In genomic region chr22:46106279-46107022, GRCh38 we compare ENCODE assay signal across 11 cellular contexts. TPM values are rescaled to one million over a fixed set of nuclear protein-coding genes. Genes with fewer than 3 reads are reported as not detected.
DNase-seq lines count a peak whose midpoint lies in the region; ATAC-seq, FAIRE-seq and TF ChIP-seq lines count a peak whose summit lies in the region.
"Had no signal": no experiment of that assay in that cellular context is flagged by ENCODE, and none has a peak within 500 bp of the region (broad histone marks: within the 10 kb centered on the region; RNA-seq: fewer than 3 reads in every experiment).

No MANE protein-coding gene starts in this region.

- H2BK5ac ChIP-seq in H1 (ENCODE audit: low read depth, low read length) = no peak overlapping the region; the same call in 1 of the 2 replicates

- no peak overlapping the region for H2BK15ac ChIP-seq in H1 (ENCODE audit: low read length)

- no peaks in the 10 kb centered on the region for H3K79me2 ChIP-seq in H1 (ENCODE audit: control insufficient read depth in 1 of 2, insufficient read depth in 2 of 2, low read length in 2 of 2)
- peaks cover 94% of the 10 kb centered on the region for H3K79me2 ChIP-seq in osteoblast (ENCODE audit: insufficient read depth, low read length)

- H3K9ac ChIP-seq in H1 (replicated peaks in 1 of 4; ENCODE audit: extremely low read depth in 1 of 4, low read depth in 3 of 4, low read length in 3 of 4) = no peak overlapping the region; a peak in 1 of 7 replicates

- H3K36me3 ChIP-seq in H1 (ENCODE audit: control insufficient read depth in 2 of 4, insufficient read depth in 4 of 4, low read length in 3 of 4) (no peaks in the 10 kb centered on the region), osteoblast (ENCODE audit: insufficient read depth, low read length) (peaks cover 93% of the 10 kb centered on the region), upper lobe of right lung (peaks cover 67% of the 10 kb centered on the region)

- no peak overlapping the region for H4K5ac ChIP-seq in H1 (ENCODE audit: insufficient read length, low read depth, low read length)

- H3K27me3 Mint-ChIP-seq in activated CD4-positive, alpha-beta T cell treated with anti-CD3 and anti-CD28 coated beads for 36 hours = no peaks in the 10 kb centered on the region
- H3K27me3 Mint-ChIP-seq in activated CD4-positive, alpha-beta T cell treated with anti-CD3 and anti-CD28 coated beads, Interleukin-2, amount 10 ng/mL, durations not matched to agents 7 days and 5 days = no peaks in the 10 kb centered on the region
- H3K27me3 Mint-ChIP-seq in activated T-cell treated with anti-CD3 and anti-CD28 coated beads, Interleukin-2, amount 50 U/mL, for 72 hours (ENCODE audit: low read depth) = no peaks in the 10 kb centered on the region
- H3K27me3 Mint-ChIP-seq: stimulated activated naive CD8-positive, alpha-beta T cell treated with anti-CD3 and anti-CD28 coated beads, Interleukin-15, amount 100 ng/mL, for 72 hours had no signal

- no peak overlapping the region for H4K91ac ChIP-seq in H1 (replicated peaks; ENCODE audit: insufficient read length, low read length)

- H2AK5ac ChIP-seq in H1 (ENCODE audit: low read depth, low read length) = no peak overlapping the region

- H3K4me3 ChIP-seq in H1 (ENCODE audit: extremely low read depth in 1 of 4, insufficient read depth in 2 of 4, low read depth in 3 of 4, low read length in 4 of 4) (no peak overlapping the region), osteoblast (ENCODE audit: insufficient read depth, low read length) (no peak overlapping the region), upper lobe of right lung (no peak overlapping the region)

- TF ChIP-seq EP300 in H1 (IDR thresholded peaks at IDR 0.05; ENCODE audit: borderline replicate concordance in 1 of 2, low read depth in 2 of 2, low read length in 2 of 2) = no peak

- H3K4me1 ChIP-seq in H1 (replicated peaks in 1 of 4; ENCODE audit: control insufficient read depth in 3 of 4, insufficient read depth in 4 of 4, low read length in 3 of 4) = peaks cover 0 to 11% (median 4%) of the 10 kb centered on the region in 4 experiments; a peak in 4 of 7 replicates
- peaks cover 87% of the 10 kb centered on the region for H3K4me1 ChIP-seq in osteoblast (ENCODE audit: insufficient read depth, low read length)
- peaks cover 87% of the 10 kb centered on the region for H3K4me1 ChIP-seq in upper lobe of right lung

- H3K14ac ChIP-seq in H1 (ENCODE audit: insufficient read length) = no peak overlapping the region

- no peaks in the 10 kb centered on the region for H3K27me3 ChIP-seq in H1 (replicated peaks in 1 of 4; ENCODE audit: control insufficient read depth in 3 of 4, extremely low read depth in 1 of 4, insufficient read depth in 3 of 4, low read length in 3 of 4)
- H3K27me3 ChIP-seq in osteoblast (ENCODE audit: insufficient read depth, low read length) = no peaks in the 10 kb centered on the region
- no peaks in the 10 kb centered on the region for H3K27me3 ChIP-seq in upper lobe of right lung

- no peak overlapping the region for H2BK20ac ChIP-seq in H1 (ENCODE audit: low read length)

- no peaks in the 10 kb centered on the region for H3K4me1 Mint-ChIP-seq in activated CD4-positive, alpha-beta T cell treated with anti-CD3 and anti-CD28 coated beads for 36 hours
- no peaks in the 10 kb centered on the region for H3K4me1 Mint-ChIP-seq in activated CD4-positive, alpha-beta T cell treated with anti-CD3 and anti-CD28 coated beads, Interleukin-2, amount 10 ng/mL, durations not matched to agents 7 days and 5 days
- H3K4me1 Mint-ChIP-seq in activated T-cell treated with anti-CD3 and anti-CD28 coated beads, Interleukin-2, amount 50 U/mL, for 72 hours (ENCODE audit: low read depth) = no peaks in the 10 kb centered on the region
- H3K4me1 Mint-ChIP-seq: stimulated activated naive CD8-positive, alpha-beta T cell treated with anti-CD3 and anti-CD28 coated beads, Interleukin-15, amount 100 ng/mL, for 72 hours had no signal

- no peak overlapping the region for H3K4ac ChIP-seq in H1 (replicated peaks; ENCODE audit: insufficient read length, low read depth, low read length)

- no peak overlapping the region for H2AFZ ChIP-seq in H1 (ENCODE audit: low read length)
- no peak overlapping the region for H2AFZ ChIP-seq in osteoblast (ENCODE audit: low read length)

- no peak for DNase-seq in activated CD4-positive, alpha-beta T cell treated with anti-CD3 and anti-CD28 coated beads for 36 hours
- DNase-seq in activated CD4-positive, alpha-beta T cell treated with anti-CD3 and anti-CD28 coated beads, Interleukin-2, amount 10 ng/mL, durations not matched to agents 7 days and 5 days = no peak
- no peak for DNase-seq in H1 (ENCODE audit: low read depth in 1 of 2, low spot score in 2 of 2)
- no peak for DNase-seq in osteoblast (ENCODE audit: insufficient read length, low spot score, missing footprints)
- no peak for DNase-seq in upper lobe of right lung
- no peak for DNase-seq in activated T-cell treated with anti-CD3 and anti-CD28 coated beads, Interleukin-2, amount 50 U/mL, for 72 hours
- DNase-seq in activated T-cell treated with anti-CD3 and anti-CD28 coated beads, Interleukin-2, amount 50 U/mL, for 48 hours = no peak
- DNase-seq in posterior cingulate gyrus = no peak
- DNase-seq: OCI-M1; stimulated activated naive CD8-positive, alpha-beta T cell treated with anti-CD3 and anti-CD28 coated beads, Interleukin-15, amount 100 ng/mL, for 72 hours had no signal

- TF ChIP-seq RAD21 in H1 (IDR thresholded peaks at IDR 0.05 in 1 of 2, conservative IDR thresholded peaks at IDR 0.05 in 1 of 2; ENCODE audit: low read depth in 2 of 2, low read length in 2 of 2) = no peak

- peak; percentile 27 for ATAC-seq in activated CD4-positive, alpha-beta T cell treated with anti-CD3 and anti-CD28 coated beads for 36 hours
- ATAC-seq in upper lobe of right lung = no peak
- no peak for ATAC-seq in activated T-cell treated with anti-CD3 and anti-CD28 coated beads, Interleukin-2, amount 50 U/mL, for 72 hours (replicated peaks in 1 of 2)
- ATAC-seq: stimulated activated naive CD8-positive, alpha-beta T cell treated with anti-CD3 and anti-CD28 coated beads, Interleukin-15, amount 100 ng/mL, for 72 hours had no signal

- no peak overlapping the region for H3K56ac ChIP-seq in H1 (replicated peaks; ENCODE audit: insufficient read length, low read depth, low read length)

- no peaks in the 10 kb centered on the region for H3K79me1 ChIP-seq in H1 (ENCODE audit: low read depth, low read length)

- H4K20me1 ChIP-seq in H1 (replicated peaks in 1 of 2; ENCODE audit: control insufficient read depth in 1 of 2, insufficient read depth in 2 of 2, low read length in 2 of 2) = peaks cover 0 to 1% of the 10 kb centered on the region in 2 experiments
- peaks cover 94% of the 10 kb centered on the region for H4K20me1 ChIP-seq in osteoblast (ENCODE audit: insufficient read depth, low read length)

- no peak overlapping the region for H3K4me3 Mint-ChIP-seq in activated CD4-positive, alpha-beta T cell treated with anti-CD3 and anti-CD28 coated beads for 36 hours
- no peak overlapping the region for H3K4me3 Mint-ChIP-seq in activated CD4-positive, alpha-beta T cell treated with anti-CD3 and anti-CD28 coated beads, Interleukin-2, amount 10 ng/mL, durations not matched to agents 7 days and 5 days
- H3K4me3 Mint-ChIP-seq in activated T-cell treated with anti-CD3 and anti-CD28 coated beads, Interleukin-2, amount 50 U/mL, for 72 hours = no peak overlapping the region
- H3K4me3 Mint-ChIP-seq: mesothelial cell of epicardium; stimulated activated naive CD8-positive, alpha-beta T cell treated with anti-CD3 and anti-CD28 coated beads, Interleukin-15, amount 100 ng/mL, for 72 hours had no signal

- H3K9me3 ChIP-seq in H1 (ENCODE audit: insufficient read depth in 2 of 2, low read depth in 1 of 2, low read length in 1 of 2) = no peaks in the 10 kb centered on the region
- H3K9me3 ChIP-seq in osteoblast (ENCODE audit: low read depth, low read length) = no peaks in the 10 kb centered on the region
- no peaks in the 10 kb centered on the region for H3K9me3 ChIP-seq in upper lobe of right lung

- TF ChIP-seq CTCF in H1 (IDR thresholded peaks at IDR 0.05; ENCODE audit: control extremely low read depth in 1 of 3, insufficient read depth in 1 of 3, low read depth in 1 of 3, low read length in 3 of 3) = no peak
- no peak for TF ChIP-seq CTCF in osteoblast (IDR thresholded peaks at IDR 0.05; ENCODE audit: extremely low read depth, low read depth, low read length)
- no peak for TF ChIP-seq CTCF in upper lobe of right lung (IDR thresholded peaks at IDR 0.05)

- POLR2A ChIA-PET in activated CD4-positive, alpha-beta T cell treated with anti-CD3 and anti-CD28 coated beads for 36 hours (lab: Charles Lee) = no interaction called here
- POLR2A ChIA-PET in activated CD4-positive, alpha-beta T cell treated with anti-CD3 and anti-CD28 coated beads, Interleukin-2, amount 10 ng/mL, durations not matched to agents 7 days and 5 days (lab: Charles Lee) = no interaction called here
- POLR2A ChIA-PET in H1 (lab: Charles Lee; ENCODE audit: partially characterized antibody) = interaction anchor here (0.9 kb wide), 1 partner anchor 124 kb away, joined by 5 read pairs; no protein-coding TSS in a partner anchor

- FAIRE-seq in H1 (lab: Jason Lieb, UNC) = no peak

- no peak overlapping the region for H3K18ac ChIP-seq in H1 (ENCODE audit: extremely low read depth, low read length)

- H2BK12ac ChIP-seq in H1 (ENCODE audit: low read depth, low read length) = no peak overlapping the region

- H3K23ac ChIP-seq in H1 (ENCODE audit: insufficient read length) = no peak overlapping the region

- H3K9me3 Mint-ChIP-seq in activated CD4-positive, alpha-beta T cell treated with anti-CD3 and anti-CD28 coated beads for 36 hours (ENCODE audit: low read depth) = no peaks in the 10 kb centered on the region
- H3K9me3 Mint-ChIP-seq in activated CD4-positive, alpha-beta T cell treated with anti-CD3 and anti-CD28 coated beads, Interleukin-2, amount 10 ng/mL, durations not matched to agents 7 days and 5 days = no peaks in the 10 kb centered on the region
- no peaks in the 10 kb centered on the region for H3K9me3 Mint-ChIP-seq in activated T-cell treated with anti-CD3 and anti-CD28 coated beads, Interleukin-2, amount 50 U/mL, for 72 hours
- H3K9me3 Mint-ChIP-seq: mesothelial cell of epicardium; stimulated activated naive CD8-positive, alpha-beta T cell treated with anti-CD3 and anti-CD28 coated beads, Interleukin-15, amount 100 ng/mL, for 72 hours had no signal

- no peaks in the 10 kb centered on the region for H3K23me2 ChIP-seq in H1 (ENCODE audit: low read depth, low read length)

- CTCF ChIA-PET in activated CD4-positive, alpha-beta T cell treated with anti-CD3 and anti-CD28 coated beads for 36 hours (lab: Charles Lee) = no interaction called here
- CTCF ChIA-PET in activated CD4-positive, alpha-beta T cell treated with anti-CD3 and anti-CD28 coated beads, Interleukin-2, amount 10 ng/mL, durations not matched to agents 7 days and 5 days (lab: Charles Lee) = interaction anchor here (0.9 to 1.4 kb wide), 2 partner anchors 11 to 19 kb away, joined by 4 read pairs; no protein-coding TSS in a partner anchor
- CTCF ChIA-PET in H1 (lab: Charles Lee; ENCODE audit: partially characterized antibody) = interaction anchor here (0.6 to 1.0 kb wide), 4 partner anchors 8 to 100 kb away, joined by 3 to 4 read pairs (median 3); no protein-coding TSS in a partner anchor

- H2BK120ac ChIP-seq in H1 (replicated peaks; ENCODE audit: low read depth, low read length) = no peak overlapping the region

- WGBS in H1 (ENCODE audit: extremely low coverage in 1 of 2, insufficient coverage in 1 of 2, insufficient read length in 1 of 2, insufficient replicate concordance in 2 of 2, low coverage in 1 of 2, low lambda C conversion rate in 2 of 2, missing lambda C conversion rate in 1 of 2), 2 experiments = 88% methylated on average over 19 of the region's 19 CpGs; no CpG with 5 or more reads in 1 of the 2 experiments

- H3K4me2 ChIP-seq in H1 (ENCODE audit: insufficient read depth in 1 of 2, low read depth in 2 of 2, low read length in 2 of 2) = no peak overlapping the region
- no peak overlapping the region for H3K4me2 ChIP-seq in osteoblast (ENCODE audit: insufficient read depth, low read length)

- no peak overlapping the region for H3K27ac Mint-ChIP-seq in activated CD4-positive, alpha-beta T cell treated with anti-CD3 and anti-CD28 coated beads for 36 hours
- no peak overlapping the region for H3K27ac Mint-ChIP-seq in activated CD4-positive, alpha-beta T cell treated with anti-CD3 and anti-CD28 coated beads, Interleukin-2, amount 10 ng/mL, durations not matched to agents 7 days and 5 days
- H3K27ac Mint-ChIP-seq in activated T-cell treated with anti-CD3 and anti-CD28 coated beads, Interleukin-2, amount 50 U/mL, for 72 hours = no peak overlapping the region

- H3K27ac ChIP-seq in H1 (ENCODE audit: low read depth, low read length) (no peak overlapping the region), osteoblast (ENCODE audit: low read depth, low read length) (peak overlapping the region; percentile 75), upper lobe of right lung (peak overlapping the region; percentile 80)

- H3K36me3 Mint-ChIP-seq in activated CD4-positive, alpha-beta T cell treated with anti-CD3 and anti-CD28 coated beads for 36 hours (ENCODE audit: low read depth) = no peaks in the 10 kb centered on the region
- peaks cover 2% of the 10 kb centered on the region for H3K36me3 Mint-ChIP-seq in activated CD4-positive, alpha-beta T cell treated with anti-CD3 and anti-CD28 coated beads, Interleukin-2, amount 10 ng/mL, durations not matched to agents 7 days and 5 days (ENCODE audit: low read depth)
- H3K36me3 Mint-ChIP-seq in activated T-cell treated with anti-CD3 and anti-CD28 coated beads, Interleukin-2, amount 50 U/mL, for 72 hours (ENCODE audit: insufficient read depth in 2 of 2) = no peaks in the 10 kb centered on the region

- peak overlapping the region; percentile 76; the same call in 1 of the 2 replicates for H4K8ac ChIP-seq in H1 (ENCODE audit: extremely low read depth, insufficient read depth, low read length)

- intact Hi-C loops in activated CD4-positive, alpha-beta T cell treated with anti-CD3 and anti-CD28 coated beads for 36 hours (cut with DNase I, micrococcal nuclease) = no loop called here
- intact Hi-C loops in upper lobe of right lung (cut with DNase I) (no loop called here), posterior cingulate gyrus (cut with DNase I) (loop anchor here (2.0 to 5.0 kb wide), 2 partner anchors 18 to 34 kb away; no protein-coding TSS in a partner anchor)

- TF ChIP-seq POLR2A in H1 (IDR thresholded peaks at IDR 0.05; ENCODE audit: control extremely low read depth in 1 of 2, low read depth in 2 of 2, low read length in 2 of 2) = no peak

RNA-seq across cellular contexts. Expression of gene PPARA, which starts 43.9 kb away (rescaled TPM):
- 1 to 10 TPM; 6.2 to 8.9 TPM for total RNA-seq in activated CD4-positive, alpha-beta T cell treated with anti-CD3 and anti-CD28 coated beads for 36 hours
- total RNA-seq in activated CD4-positive, alpha-beta T cell treated with anti-CD3 and anti-CD28 coated beads, Interleukin-2, amount 10 ng/mL, durations not matched to agents 7 days and 5 days = 1 to 10 TPM; 9.5 to 9.7 TPM
- total RNA-seq in H1 (2021; fragmentation: NEBNext Ultra II Directional; extraction: Animal tissue kit (Norgen Biotek cat#: 25700)) = 8.2 and 10.0 TPM in 2 replicates
- polyA plus RNA-seq in H1 (2011; rRNA removed) = 3.1 and 3.3 TPM in 2 replicates
- 3.6 TPM for polyA plus RNA-seq in H1 (2011; cell fraction: cytosol; rRNA removed)
- polyA plus RNA-seq in H1 (2011; cell fraction: nucleus; rRNA removed) = 9.9 TPM
- 3.8 to 4.8 TPM (median 4.5 TPM) in 4 replicates for polyA plus RNA-seq in H1 (2012, experiment 1 of 2)
- 3.1 TPM for polyA plus RNA-seq in H1 (2012, experiment 2 of 2)
- polyA plus RNA-seq in H1 (2013, experiment 1 of 2) = 3.9 TPM
- polyA plus RNA-seq in H1 (2013, experiment 2 of 2) = 3.4 TPM
- 6.5 and 7.4 TPM in 2 replicates for polyA minus RNA-seq in H1 (2011; rRNA and poly(A)+ RNA removed)
- polyA minus RNA-seq in H1 (2011; cell fraction: cytosol; rRNA and poly(A)+ RNA removed) = 3.2 TPM
- polyA minus RNA-seq in H1 (2011; cell fraction: nucleus; rRNA and poly(A)+ RNA removed) = 14.7 TPM
- total RNA-seq in osteoblast (21.8 and 22.1 TPM in 2 replicates), upper lobe of right lung (18.4 TPM)
- total RNA-seq in activated T-cell treated with anti-CD3 and anti-CD28 coated beads, Interleukin-2, amount 50 U/mL, for 72 hours = 10 to 100 TPM; 14.8 to 16.6 TPM
